Comparison of ENCODE assay signal across 1 cellular context in genomic region chr9:114790521-114790920, GRCh38.
TF ChIP-seq lines count a peak whose summit lies in the region.

No MANE protein-coding gene starts in this region.

TF ChIP-seq in HepG2, 621 proteins besides CTCF, POLR2A, EP300 and RAD21 (continued from another document):
- TF ChIP-seq NR2C2 (CRISPR knock-in tag; IDR thresholded peaks at IDR 0.05; ENCODE audit: borderline replicate concordance) (no peak), ZNF224 (CRISPR knock-in tag; IDR thresholded peaks at IDR 0.05) (no peak), SRY (CRISPR knock-in tag; IDR thresholded peaks at IDR 0.05) (no peak), ZNF737 (CRISPR knock-in tag; IDR thresholded peaks at IDR 0.05; ENCODE audit: borderline replicate concordance) (no peak), ZBTB1 (CRISPR knock-in tag; IDR thresholded peaks at IDR 0.05; ENCODE audit: borderline replicate concordance) (no peak), KLF11 (CRISPR knock-in tag; IDR thresholded peaks at IDR 0.05) (no peak), RFX3 (CRISPR knock-in tag; IDR thresholded peaks at IDR 0.05) (no peak), ZNF431 (CRISPR knock-in tag; IDR thresholded peaks at IDR 0.05; ENCODE audit: borderline replicate concordance, low read depth) (no peak), MZF1 (CRISPR knock-in tag; IDR thresholded peaks at IDR 0.05; ENCODE audit: borderline replicate concordance) (no peak), ATF4 (CRISPR knock-in tag; IDR thresholded peaks at IDR 0.05) (no peak), NFE2 (CRISPR knock-in tag; IDR thresholded peaks at IDR 0.05) (no peak)
